Comparison of ENCODE assay signal across 8 cellular contexts in genomic region chr19:40221858-40222619, GRCh38. TPM values are rescaled to one million over a fixed set of nuclear protein-coding genes. Genes with fewer than 3 reads are reported as not detected.
DNase-seq lines count a peak whose midpoint lies in the region; ATAC-seq and TF ChIP-seq lines count a peak whose summit lies in the region.

No MANE protein-coding gene starts in this region.

- no peak overlapping the region for H3K9ac ChIP-seq in Loucy (ENCODE audit: low read depth, low read length, poor library complexity, severe bottlenecking)

- no peak overlapping the region for H3K4me2 ChIP-seq in Loucy (ENCODE audit: low read depth, low read length, poor library complexity, severe bottlenecking)

- H3F3A ChIP-seq in Loucy (ENCODE audit: low read depth), result no peaks in the 10 kb centered on the region

- H3K9me2 ChIP-seq in Loucy (replicated peaks; ENCODE audit: low read depth, low read length), result no peaks in the 10 kb centered on the region

- WGBS in esophagus squamous epithelium, 2 donors, result 52 to 63% methylated on average over 30 to 41 of the region's 41 CpGs

- no peaks in the 10 kb centered on the region for H3K79me2 ChIP-seq in Loucy (ENCODE audit: insufficient read depth, low read length)

- H3K9me3 Mint-ChIP-seq in activated T-cell treated with anti-CD3 and anti-CD28 coated beads, Interleukin-2, amount 50 U/mL, for 24 hours, result peaks cover 3% of the 10 kb centered on the region
- H3K9me3 Mint-ChIP-seq in natural killer cell treated with Interleukin-12 subunit alpha and Interleukin-12 subunit beta and Interleukin-15 and Interleukin-18, amount 100 ng/mL, for 72 hours, result peaks cover 4% of the 10 kb centered on the region

- no peaks in the 10 kb centered on the region for H4K20me1 ChIP-seq in Loucy (ENCODE audit: insufficient read depth, low read length, poor library complexity, severe bottlenecking)

- peak overlapping the region; percentile 62 for H3K27ac Mint-ChIP-seq in activated T-cell treated with anti-CD3 and anti-CD28 coated beads, Interleukin-2, amount 50 U/mL, for 24 hours
- H3K27ac Mint-ChIP-seq in natural killer cell treated with Interleukin-12 subunit alpha and Interleukin-12 subunit beta and Interleukin-15 and Interleukin-18, amount 100 ng/mL, for 72 hours, result peak overlapping the region; percentile 19 to 28

- H3K36me3 ChIP-seq in Loucy (ENCODE audit: insufficient read depth, low read length), result no peaks in the 10 kb centered on the region
- no peaks in the 10 kb centered on the region for H3K36me3 ChIP-seq in esophagus squamous epithelium

- peaks cover 31% of the 10 kb centered on the region for H3K4me1 Mint-ChIP-seq in activated T-cell treated with anti-CD3 and anti-CD28 coated beads, Interleukin-2, amount 50 U/mL, for 24 hours (ENCODE audit: low read depth)
- peaks cover 22 to 23% of the 10 kb centered on the region in 2 donors for H3K4me1 Mint-ChIP-seq in natural killer cell treated with Interleukin-12 subunit alpha and Interleukin-12 subunit beta and Interleukin-15 and Interleukin-18, amount 100 ng/mL, for 72 hours (ENCODE audit: low read depth in 2 of 2)

- intact Hi-C loops in esophagus squamous epithelium (cut with DNase I), result no loop called here
- intact Hi-C loops in posterior vena cava (cut with DNase I), result loop anchor here in 1 of 2 donors (2.0 kb wide), 1 partner anchor 83 kb away; no protein-coding TSS in a partner anchor

- H3K27ac ChIP-seq in esophagus squamous epithelium, result no peak overlapping the region

- H3K4me1 ChIP-seq in Loucy (ENCODE audit: insufficient read depth, low read length, poor library complexity, severe bottlenecking) (no peaks in the 10 kb centered on the region), esophagus squamous epithelium (peaks cover 11 to 40% (median 18%) of the 10 kb centered on the region in 3 donors)

- peaks cover 85% of the 10 kb centered on the region for H3K27me3 Mint-ChIP-seq in activated T-cell treated with anti-CD3 and anti-CD28 coated beads, Interleukin-2, amount 50 U/mL, for 24 hours
- H3K27me3 Mint-ChIP-seq in natural killer cell treated with Interleukin-12 subunit alpha and Interleukin-12 subunit beta and Interleukin-15 and Interleukin-18, amount 100 ng/mL, for 72 hours, result peaks cover 40% of the 10 kb centered on the region in 2 donors

- no peak overlapping the region for H2AFZ ChIP-seq in Loucy (ENCODE audit: low read length)

- H3K9me3 ChIP-seq in Loucy (ENCODE audit: insufficient read depth, low read depth, low read length) (no peaks in the 10 kb centered on the region), esophagus squamous epithelium (no peaks in the 10 kb centered on the region)

- no peak overlapping the region for H3K4me3 Mint-ChIP-seq in activated T-cell treated with anti-CD3 and anti-CD28 coated beads, Interleukin-2, amount 50 U/mL, for 24 hours
- H3K4me3 Mint-ChIP-seq in natural killer cell treated with Interleukin-12 subunit alpha and Interleukin-12 subunit beta and Interleukin-15 and Interleukin-18, amount 100 ng/mL, for 72 hours, result peak overlapping the region; percentile 52

- TF ChIP-seq POLR2A in esophagus squamous epithelium (IDR thresholded peaks at IDR 0.05), result no peak

- peak; percentile 91 for DNase-seq in EH (ENCODE audit: low read depth)
- DNase-seq in RKO (ENCODE audit: low spot score), result peak; percentile 91
- peak; percentile 78 for DNase-seq in activated T-cell treated with anti-CD3 and anti-CD28 coated beads, Interleukin-2, amount 50 U/mL, for 24 hours
- no peak for DNase-seq in esophagus squamous epithelium (lab: John Stamatoyannopoulos, UW)
- DNase-seq in natural killer cell treated with Interleukin-12 subunit alpha and Interleukin-12 subunit beta and Interleukin-15 and Interleukin-18, amount 100 ng/mL, for 72 hours (ENCODE audit: low spot score), result peak; percentile 85
- peak; percentile 59 to 88 (median 76) for DNase-seq in stimulated activated naive CD4-positive, alpha-beta T cell (lab: John Stamatoyannopoulos, UW)
- no peak for DNase-seq in posterior vena cava (ENCODE audit: low spot score)

- H3K4me3 ChIP-seq in Loucy (ENCODE audit: low read length, poor library complexity, severe bottlenecking) (no peak overlapping the region), esophagus squamous epithelium (no peak overlapping the region)

- peak; percentile 77 to 87 for ATAC-seq in natural killer cell treated with Interleukin-12 subunit alpha and Interleukin-12 subunit beta and Interleukin-15 and Interleukin-18, amount 100 ng/mL, for 72 hours

- H3K27me3 ChIP-seq in Loucy (ENCODE audit: insufficient read depth, low read length, poor library complexity, severe bottlenecking) (no peaks in the 10 kb centered on the region), esophagus squamous epithelium (peaks cover 14 to 96% (median 28%) of the 10 kb centered on the region in 4 donors)

- H3K36me3 Mint-ChIP-seq in activated T-cell treated with anti-CD3 and anti-CD28 coated beads, Interleukin-2, amount 50 U/mL, for 24 hours (ENCODE audit: low read depth), result no peaks in the 10 kb centered on the region
- peaks cover 13% of the 10 kb centered on the region for H3K36me3 Mint-ChIP-seq in natural killer cell treated with Interleukin-12 subunit alpha and Interleukin-12 subunit beta and Interleukin-15 and Interleukin-18, amount 100 ng/mL, for 72 hours

- TF ChIP-seq CTCF in Loucy (conservative IDR thresholded peaks at IDR 0.05; ENCODE audit: low read length) (peak; percentile 88), esophagus squamous epithelium (IDR thresholded peaks at IDR 0.05) (peak; percentile 82 to 95 (median 91))

RNA-seq across cellular contexts. Expression of gene TTC9B, which starts 3.9 kb away (rescaled TPM):
- total RNA-seq in esophagus squamous epithelium, result not detected
- not detected for total RNA-seq in natural killer cell treated with Interleukin-12 subunit alpha and Interleukin-12 subunit beta and Interleukin-15 and Interleukin-18, amount 100 ng/mL, for 72 hours
- not detected for total RNA-seq in posterior vena cava

RNA-seq across cellular contexts. Expression of gene CCNP, which starts 4.5 kb away (rescaled TPM):
- not detected for total RNA-seq in esophagus squamous epithelium
- total RNA-seq in natural killer cell treated with Interleukin-12 subunit alpha and Interleukin-12 subunit beta and Interleukin-15 and Interleukin-18, amount 100 ng/mL, for 72 hours, result under 1 TPM in 1 of 2 donors, not detected in 1; 0.98 TPM
- under 1 TPM in 1 of 2 donors, not detected in 1; 0.42 TPM for total RNA-seq in posterior vena cava

RNA-seq across cellular contexts. Expression of gene MAP3K10, which starts 30.8 kb away (rescaled TPM):
- total RNA-seq in esophagus squamous epithelium (10 to 100 TPM in 1 of 4 donors, 1 to 10 TPM in 3; 4.8 to 10.1 (median 5.3) TPM), posterior vena cava (10 to 100 TPM; 16.9 to 21.5 TPM)
- 10 to 100 TPM; 13.2 to 28.4 TPM for total RNA-seq in natural killer cell treated with Interleukin-12 subunit alpha and Interleukin-12 subunit beta and Interleukin-15 and Interleukin-18, amount 100 ng/mL, for 72 hours

Comparison
In these comparisons a context has a peak if more than half of its experiments do, and no peak if none do; other contexts are left out.
1. DNase-seq: peak in EH (single experiment), RKO (single experiment), activated T-cell treated with anti-CD3 and anti-CD28 coated beads, Interleukin-2, amount 50 U/mL, for 24 hours (single experiment), natural killer cell treated with Interleukin-12 subunit alpha and Interleukin-12 subunit beta and Interleukin-15 and Interleukin-18, amount 100 ng/mL, for 72 hours (single experiment) and stimulated activated naive CD4-positive, alpha-beta T cell (6 of 6); none in esophagus squamous epithelium (single experiment) and posterior vena cava (single experiment).